ENCODE assay signal across 23 cellular contexts in the genomic region with DNA sequence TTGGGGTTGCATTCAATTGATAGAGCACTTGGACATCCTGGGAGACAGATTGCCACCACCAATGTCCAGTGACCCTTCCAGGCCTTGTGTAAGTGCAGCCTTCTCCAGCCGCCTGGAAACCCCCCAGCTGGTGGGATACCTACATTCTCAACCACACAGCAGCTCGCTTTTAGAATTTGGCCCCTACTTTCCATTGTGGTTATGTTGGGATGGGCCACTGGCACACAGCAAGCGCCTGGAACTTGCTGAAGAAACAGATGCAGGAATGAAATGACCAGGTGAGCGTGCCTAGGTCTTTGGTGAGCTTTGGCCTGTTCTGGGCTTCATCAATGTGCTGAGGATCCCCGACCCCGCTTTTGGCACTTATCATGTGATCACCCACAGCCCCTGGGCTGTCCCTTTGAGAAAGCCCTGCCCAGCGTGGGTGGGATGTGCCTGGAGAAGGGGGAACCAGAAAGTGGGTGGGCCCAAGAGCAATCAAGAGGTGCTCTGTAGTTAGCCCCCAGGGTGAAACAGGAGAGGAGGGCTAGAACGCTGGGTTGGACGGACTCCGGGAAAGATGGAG. TPM values are rescaled to one million over a fixed set of nuclear protein-coding genes. Genes with fewer than 3 reads are reported as not detected.
DNase-seq lines count a peak whose midpoint lies in the region; ATAC-seq and TF ChIP-seq lines count a peak whose summit lies in the region.
"Had no signal": no experiment of that assay in that cellular context is flagged by ENCODE, and none has a peak within 500 bp of the region (broad histone marks: within the 10 kb centered on the region; RNA-seq: fewer than 3 reads in every experiment).

No MANE protein-coding gene starts in this region.

- no peak overlapping the region for H3K27ac ChIP-seq in WERI-Rb-1
- H3K27ac ChIP-seq in osteoblast (ENCODE audit: low read depth, low read length), result no peak overlapping the region
- peak overlapping the region; percentile 92 to 100 (median 93) for H3K27ac ChIP-seq in gastrocnemius medialis
- H3K27ac ChIP-seq: 22Rv1, BLaER1, C4-2B had no signal

- in situ Hi-C loops in gastrocnemius medialis (cut with MboI; ENCODE audit: low sequenced_read_pairs in 4 of 4), result loop anchor here (10.0 to 25.0 kb wide), 4 partner anchors 91 to 199 kb away; no protein-coding TSS in a partner anchor

- H3K4me2 ChIP-seq in osteoblast (ENCODE audit: insufficient read depth, low read length), result no peak overlapping the region
- H3K4me2 ChIP-seq: BLaER1, GM23338 had no signal

- DNase-seq in WERI-Rb-1 (peak; percentile 7), mesenteric fat pad (ENCODE audit: low spot score) (peak; percentile 84), osteoblast (ENCODE audit: insufficient read length, low spot score, missing footprints) (peak; percentile 77), gastrocnemius medialis (no peak), SHP77 (lab: John Stamatoyannopoulos, UW) (no peak), SIG-M5 (lab: John Stamatoyannopoulos, UW) (no peak), activated gamma-delta T cell (lab: John Stamatoyannopoulos, UW) (no peak)
- DNase-seq: Caco-2; CD4-positive, CD25-positive, alpha-beta regulatory T cell; CD8-positive, alpha-beta T cell; DMS153; EL; GDM1; H9 had no signal

- H3K27me3 ChIP-seq in WERI-Rb-1 (ENCODE audit: insufficient read depth, low read depth, severe bottlenecking) (no peaks in the 10 kb centered on the region), osteoblast (ENCODE audit: insufficient read depth, low read length) (peaks cover 31% of the 10 kb centered on the region), gastrocnemius medialis (no peaks in the 10 kb centered on the region)
- H3K27me3 ChIP-seq: BLaER1 had no signal

- H3K79me2 ChIP-seq in osteoblast (ENCODE audit: insufficient read depth, low read length), result no peaks in the 10 kb centered on the region

- no peaks in the 10 kb centered on the region for H4K20me1 ChIP-seq in osteoblast (ENCODE audit: insufficient read depth, low read length)
- H4K20me1 ChIP-seq: BLaER1 had no signal

- H3K9me3 ChIP-seq in WERI-Rb-1 (ENCODE audit: severe bottlenecking), result no peaks in the 10 kb centered on the region
- H3K9me3 ChIP-seq in osteoblast (ENCODE audit: low read depth, low read length), result no peaks in the 10 kb centered on the region
- no peaks in the 10 kb centered on the region for H3K9me3 ChIP-seq in gastrocnemius medialis
- H3K9me3 ChIP-seq: BLaER1, Caco-2 had no signal

- H2AFZ ChIP-seq in osteoblast (ENCODE audit: low read length), result no peak overlapping the region
- H2AFZ ChIP-seq: GM23338 had no signal

- ATAC-seq in gastrocnemius medialis (no peak), SK-N-SH treated with all-trans-retinoic acid at 6 μM for 48 hours (no peak)
- ATAC-seq: CD8-positive, alpha-beta T cell; GM12878; GM23338; HCT116 had no signal

- peaks cover 9% of the 10 kb centered on the region for H3K4me1 ChIP-seq in osteoblast (ENCODE audit: insufficient read depth, low read length)
- H3K4me1 ChIP-seq in gastrocnemius medialis, result peaks cover 69 to 84% of the 10 kb centered on the region in 2 donors
- H3K4me1 ChIP-seq: Caco-2 had no signal

- intact Hi-C loops in gastrocnemius medialis (cut with DNase I; ENCODE audit: low total_unique reads), result no loop called here

- no peak for TF ChIP-seq POLR2A in gastrocnemius medialis (IDR thresholded peaks at IDR 0.05)

- no peaks in the 10 kb centered on the region for H3K36me3 ChIP-seq in WERI-Rb-1
- no peaks in the 10 kb centered on the region for H3K36me3 ChIP-seq in osteoblast (ENCODE audit: insufficient read depth, low read length)
- H3K36me3 ChIP-seq in gastrocnemius medialis, result no peaks in the 10 kb centered on the region
- H3K36me3 ChIP-seq: BLaER1 had no signal

- TF ChIP-seq CTCF in WERI-Rb-1 (IDR thresholded peaks at IDR 0.05; ENCODE audit: low read depth, low read length) (no peak), osteoblast (IDR thresholded peaks at IDR 0.05; ENCODE audit: extremely low read depth, low read depth, low read length) (no peak), gastrocnemius medialis (IDR thresholded peaks at IDR 0.05 in 4 of 5, conservative IDR thresholded peaks at IDR 0.05 in 1 of 5) (no peak)

- no peak overlapping the region for H3K4me3 ChIP-seq in WERI-Rb-1 (ENCODE audit: low read depth, low read length)
- no peak overlapping the region for H3K4me3 ChIP-seq in osteoblast (ENCODE audit: insufficient read depth, low read length)
- H3K4me3 ChIP-seq in gastrocnemius medialis, result no peak overlapping the region
- H3K4me3 ChIP-seq: BLaER1, GM12878, GM23338 had no signal

TF ChIP-seq in SK-N-SH treated with all-trans-retinoic acid at 6 μM for 48 hours, 23 proteins besides CTCF, POLR2A, EP300 and RAD21:
- TF ChIP-seq, protein P1, sequence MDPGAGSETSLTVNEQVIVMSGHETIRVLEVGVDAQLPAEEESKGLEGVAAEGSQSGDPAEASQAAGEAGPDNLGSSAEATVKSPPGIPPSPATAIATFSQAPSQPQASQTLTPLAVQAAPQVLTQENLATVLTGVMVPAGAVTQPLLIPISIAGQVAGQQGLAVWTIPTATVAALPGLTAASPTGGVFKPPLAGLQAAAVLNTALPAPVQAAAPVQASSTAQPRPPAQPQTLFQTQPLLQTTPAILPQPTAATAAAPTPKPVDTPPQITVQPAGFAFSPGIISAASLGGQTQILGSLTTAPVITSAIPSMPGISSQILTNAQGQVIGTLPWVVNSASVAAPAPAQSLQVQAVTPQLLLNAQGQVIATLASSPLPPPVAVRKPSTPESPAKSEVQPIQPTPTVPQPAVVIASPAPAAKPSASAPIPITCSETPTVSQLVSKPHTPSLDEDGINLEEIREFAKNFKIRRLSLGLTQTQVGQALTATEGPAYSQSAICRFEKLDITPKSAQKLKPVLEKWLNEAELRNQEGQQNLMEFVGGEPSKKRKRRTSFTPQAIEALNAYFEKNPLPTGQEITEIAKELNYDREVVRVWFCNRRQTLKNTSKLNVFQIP (CRISPR knock-in tag; IDR thresholded peaks at IDR 0.05; ENCODE audit: borderline replicate concordance, low read depth), result no peak
- TF ChIP-seq, protein P2, sequence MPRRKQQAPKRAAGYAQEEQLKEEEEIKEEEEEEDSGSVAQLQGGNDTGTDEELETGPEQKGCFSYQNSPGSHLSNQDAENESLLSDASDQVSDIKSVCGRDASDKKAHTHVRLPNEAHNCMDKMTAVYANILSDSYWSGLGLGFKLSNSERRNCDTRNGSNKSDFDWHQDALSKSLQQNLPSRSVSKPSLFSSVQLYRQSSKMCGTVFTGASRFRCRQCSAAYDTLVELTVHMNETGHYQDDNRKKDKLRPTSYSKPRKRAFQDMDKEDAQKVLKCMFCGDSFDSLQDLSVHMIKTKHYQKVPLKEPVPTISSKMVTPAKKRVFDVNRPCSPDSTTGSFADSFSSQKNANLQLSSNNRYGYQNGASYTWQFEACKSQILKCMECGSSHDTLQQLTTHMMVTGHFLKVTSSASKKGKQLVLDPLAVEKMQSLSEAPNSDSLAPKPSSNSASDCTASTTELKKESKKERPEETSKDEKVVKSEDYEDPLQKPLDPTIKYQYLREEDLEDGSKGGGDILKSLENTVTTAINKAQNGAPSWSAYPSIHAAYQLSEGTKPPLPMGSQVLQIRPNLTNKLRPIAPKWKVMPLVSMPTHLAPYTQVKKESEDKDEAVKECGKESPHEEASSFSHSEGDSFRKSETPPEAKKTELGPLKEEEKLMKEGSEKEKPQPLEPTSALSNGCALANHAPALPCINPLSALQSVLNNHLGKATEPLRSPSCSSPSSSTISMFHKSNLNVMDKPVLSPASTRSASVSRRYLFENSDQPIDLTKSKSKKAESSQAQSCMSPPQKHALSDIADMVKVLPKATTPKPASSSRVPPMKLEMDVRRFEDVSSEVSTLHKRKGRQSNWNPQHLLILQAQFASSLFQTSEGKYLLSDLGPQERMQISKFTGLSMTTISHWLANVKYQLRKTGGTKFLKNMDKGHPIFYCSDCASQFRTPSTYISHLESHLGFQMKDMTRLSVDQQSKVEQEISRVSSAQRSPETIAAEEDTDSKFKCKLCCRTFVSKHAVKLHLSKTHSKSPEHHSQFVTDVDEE (CRISPR knock-in tag; IDR thresholded peaks at IDR 0.05), result no peak
- no peak for TF ChIP-seq ZFP30 (CRISPR knock-in tag; IDR thresholded peaks at IDR 0.05)
- TF ChIP-seq ESRRG (CRISPR knock-in tag; IDR thresholded peaks at IDR 0.05), result no peak
- TF ChIP-seq BACH2 (CRISPR knock-in tag; IDR thresholded peaks at IDR 0.05; ENCODE audit: borderline replicate concordance), result no peak
- no peak for TF ChIP-seq ZNF565 (CRISPR knock-in tag; conservative IDR thresholded peaks at IDR 0.05; ENCODE audit: low read depth)

RNA-seq across cellular contexts. Expression of a gene that starts 16.0 kb away (rescaled TPM):
- total RNA-seq in mesenteric fat pad, result not detected
- not detected in 2 replicates for total RNA-seq in osteoblast
- total RNA-seq in gastrocnemius medialis, result under 1 TPM in 2 of 4 donors, not detected in 2; 0.62 to 0.85 TPM
- total RNA-seq: B cell; Caco-2; CD4-positive, CD25-positive, alpha-beta regulatory T cell; CD8-positive, alpha-beta T cell; GM12878; H4; H9 had no signal

Comparison
In these comparisons a context has a peak if more than half of its experiments do, and no peak if none do; other contexts are left out.
1. DNase-seq: peak in WERI-Rb-1 (single experiment), mesenteric fat pad (single experiment) and osteoblast (single experiment); none in gastrocnemius medialis (0 of 2), SHP77 (0 of 2), SIG-M5 (single experiment) and activated gamma-delta T cell (single experiment).
2. H3K27ac ChIP-seq: peak in gastrocnemius medialis (4 of 4); none in WERI-Rb-1 (single experiment) and osteoblast (single experiment).